ENCODE assay signal across 8 cellular contexts in the genomic region with DNA sequence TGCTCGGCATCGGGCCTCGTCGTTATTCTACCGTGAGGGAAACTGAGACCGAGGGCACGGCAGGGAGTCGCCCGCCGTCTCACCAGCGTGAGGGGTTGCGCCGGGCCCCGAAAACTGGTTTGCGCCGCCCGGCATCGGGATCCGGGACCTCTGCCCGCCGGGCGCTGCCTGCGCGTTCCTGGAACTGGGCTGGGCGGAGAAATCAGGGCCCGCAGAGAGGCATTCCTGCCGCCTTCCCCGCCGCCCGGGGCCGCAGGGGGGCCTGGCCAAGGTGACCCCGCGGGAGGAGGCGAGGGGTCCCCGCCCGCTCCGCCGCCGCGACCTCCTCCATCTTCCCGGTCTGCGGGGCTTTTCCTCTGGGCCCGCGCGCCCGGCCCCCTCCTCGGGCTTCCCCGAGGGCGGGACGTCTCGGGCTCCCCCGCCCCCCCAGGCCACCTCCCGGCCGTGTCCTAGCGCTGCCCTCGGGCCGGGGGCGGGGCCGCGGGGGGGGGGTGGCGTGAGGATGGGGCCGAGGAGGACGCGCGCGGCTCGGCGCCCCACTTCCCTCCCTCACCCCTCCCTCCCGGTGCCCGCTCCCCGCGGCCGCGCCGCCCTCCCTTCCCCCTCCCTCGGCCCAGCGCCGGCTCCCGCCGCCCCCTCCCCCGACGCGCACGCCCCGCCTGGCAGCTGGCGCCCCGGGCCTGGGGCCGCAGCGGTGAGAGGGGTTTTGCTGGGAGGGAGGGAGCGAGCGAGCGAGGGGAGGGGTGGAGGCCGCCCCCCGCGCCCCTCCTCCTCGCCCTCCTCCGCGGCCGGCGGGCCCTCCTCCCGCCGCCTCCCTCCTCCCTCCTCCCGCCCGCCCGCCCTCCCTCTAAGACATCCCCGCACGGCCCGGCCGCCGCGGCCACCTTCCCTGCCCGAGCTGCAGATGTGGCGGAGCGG. TPM values are rescaled to one million over a fixed set of nuclear protein-coding genes. Genes with fewer than 3 reads are reported as not detected.
DNase-seq lines count a peak whose midpoint lies in the region; ATAC-seq and TF ChIP-seq lines count a peak whose summit lies in the region.

Gene GLIS2 (plus strand): TSS at position 883 of the 918 bp plus-strand sequence. CDS start 16,214 bp downstream, outside the sequence.

- peak within 1 kb of the TSS; percentile 5 for H3K4me3 ChIP-seq in GM12875 (ENCODE audit: low read depth, low read length)

- intact Hi-C loops in left cardiac atrium (cut with DNase I), result no loop called here

- TF ChIP-seq CTCF in GM12875 (IDR thresholded peaks at IDR 0.05; ENCODE audit: borderline replicate concordance, insufficient read depth, low read depth, low read length), result no peak
- no peak for TF ChIP-seq CTCF in progenitor cell of endocrine pancreas (IDR thresholded peaks at IDR 0.05; ENCODE audit: unreplicated experiment)

- H3K9me3 Mint-ChIP-seq in progenitor cell of endocrine pancreas (ENCODE audit: low read depth), result no peaks in the 10 kb centered on the region

- peaks cover 10% of the 10 kb centered on the region for H3K4me1 Mint-ChIP-seq in progenitor cell of endocrine pancreas (ENCODE audit: low read depth)

- H3K4me3 Mint-ChIP-seq in progenitor cell of endocrine pancreas (ENCODE audit: low read depth), result peak within 1 kb of the TSS; percentile 81

- no peaks in the 10 kb centered on the region for H3K27me3 Mint-ChIP-seq in progenitor cell of endocrine pancreas

- DNase-seq in ACHN (peak; percentile 91), NCI-H748 (lab: John Stamatoyannopoulos, UW; ENCODE audit: unreplicated experiment) (peak; percentile 80), amygdala (lab: John Stamatoyannopoulos, UW) (peak in 29 of 56 donors; percentile 21 to 74 (median 49)), left cardiac atrium (peak; percentile 78), progenitor cell of endocrine pancreas (ENCODE audit: low spot score, unreplicated experiment) (peak; percentile 78), SKM-1 (lab: John Stamatoyannopoulos, UW; ENCODE audit: unreplicated experiment) (no peak)

- H3K27ac Mint-ChIP-seq in progenitor cell of endocrine pancreas, result peak within 1 kb of the TSS; percentile 94

- in situ Hi-C loops in ACHN (cut with HindIII; ENCODE audit: low pct_ligation_motif_present, low pct_unique_long_range_greater_than_20kb, low sequenced_read_pairs), result no loop called here

- peak; percentile 76 to 77 for ATAC-seq in left cardiac atrium
- ATAC-seq in GM21529 (IDR thresholded peaks at IDR 0.05; ENCODE audit: unreplicated experiment), result no peak

- H3K36me3 Mint-ChIP-seq in progenitor cell of endocrine pancreas (ENCODE audit: insufficient read depth), result no peaks in the 10 kb centered on the region

RNA-seq across cellular contexts. Expression of gene GLIS2, which starts in this region (rescaled TPM):
- total RNA-seq in left cardiac atrium (10 to 100 TPM; 23.9 to 29.2 TPM), progenitor cell of endocrine pancreas (22.2 and 23.2 TPM in 2 replicates)
